ENCODE assay signal across 8 cellular contexts in genomic region chr14:22589096-22589839, GRCh38. TPM values are rescaled to one million over a fixed set of nuclear protein-coding genes. Genes with fewer than 3 reads are reported as not detected.
A peak's percentile ranks its signal among the peaks of the same experiment; 100 is the strongest.
DNase-seq lines count a peak whose midpoint lies in the region; ATAC-seq and TF ChIP-seq lines count a peak whose summit lies in the region.

Gene DAD1, minus strand, starts transcription at chr14:22589224. Its CDS starts 67 bp downstream, at chr14:22589157.

- no peaks in the 10 kb centered on the region for H3F3A ChIP-seq in OCI-LY1 (ENCODE audit: insufficient read depth, low read length)

- no peaks in the 10 kb centered on the region for H3K9me3 Mint-ChIP-seq in Calu3 (ENCODE audit: low read depth, unreplicated experiment)

- intact Hi-C loops in Calu3 (cut with micrococcal nuclease; ENCODE audit: unreplicated experiment): loop anchor here (2.0 kb wide), 1 partner anchor 16 kb away; no protein-coding TSS in a partner anchor

- peaks cover 16% of the 10 kb centered on the region for H3K27me3 Mint-ChIP-seq in Calu3 (ENCODE audit: unreplicated experiment)

- H3K27me3 ChIP-seq in HUES64 (ENCODE audit: insufficient read depth, low read length): no peaks in the 10 kb centered on the region
- H3K27me3 ChIP-seq in OCI-LY1 (ENCODE audit: insufficient read depth, low read length): no peaks in the 10 kb centered on the region

- H3K4me3 ChIP-seq in HUES64 (ENCODE audit: low read length): peak within 1 kb of the TSS; percentile 88
- H3K4me3 ChIP-seq in OCI-LY1 (ENCODE audit: low read depth, low read length, poor library complexity, severe bottlenecking): peak within 1 kb of the TSS; percentile 89

- under 1% methylated on average over 44 of the region's 44 CpGs for WGBS in HUES64

- peak within 1 kb of the TSS; percentile 87 for H3K4me3 Mint-ChIP-seq in Calu3 (ENCODE audit: low read depth, unreplicated experiment)

- TSS peak; percentile 88 for BruUV-seq in Calu3 (replicated peaks; lab: Mats Ljungman, UMichigan)

- H3K9me2 ChIP-seq in OCI-LY1 (ENCODE audit: low read depth, low read length): no peaks in the 10 kb centered on the region

- peaks cover 31% of the 10 kb centered on the region for H3K36me3 Mint-ChIP-seq in Calu3 (ENCODE audit: insufficient read depth, unreplicated experiment)

- peak within 1 kb of the TSS; percentile 90 for H3K4me2 ChIP-seq in OCI-LY1 (ENCODE audit: low read length)

- H3K4me1 ChIP-seq in HUES64 (ENCODE audit: insufficient read depth, low read length) (peaks cover 5% of the 10 kb centered on the region; the same call in 1 of the 2 replicates), OCI-LY1 (ENCODE audit: insufficient read depth, low read length, severe bottlenecking) (peaks cover 46% of the 10 kb centered on the region)

- peak within 1 kb of the TSS; percentile 45 for H2AFZ ChIP-seq in OCI-LY1 (ENCODE audit: low read length)

- peak; percentile 31 for TF ChIP-seq CTCF in Calu3 (IDR thresholded peaks at IDR 0.05; ENCODE audit: unreplicated experiment)
- TF ChIP-seq CTCF in OCI-LY1 (IDR thresholded peaks at IDR 0.05; ENCODE audit: low read length): peak; percentile 60; the same call in 1 of the 2 replicates

- DNase-seq in Calu3 (peak; percentile 97), mesenteric fat pad (ENCODE audit: low spot score) (peak; percentile 100)
- DNase-seq in activated CD8-positive, alpha-beta memory T cell treated with anti-CD3 and anti-CD28 coated beads, Interleukin-2, amount 50 U/mL, for 4 hours: peak; percentile 99
- peak; percentile 99 for DNase-seq in stimulated activated CD8-positive, alpha-beta memory T cell treated with anti-CD3 and anti-CD28 coated beads, Interleukin-15, amount 100 ng/mL, for 24 hours (ENCODE audit: low read depth)

- H3K27ac Mint-ChIP-seq in Calu3 (ENCODE audit: unreplicated experiment): peak within 1 kb of the TSS; percentile 93

- H3K36me3 ChIP-seq in HUES64 (ENCODE audit: insufficient read depth, low read length) (peaks cover 2% of the 10 kb centered on the region; the same call in 1 of the 2 replicates), OCI-LY1 (ENCODE audit: insufficient read depth, low read length) (peaks cover 14% of the 10 kb centered on the region; the same call in 1 of the 2 replicates)

- CTCF ChIA-PET in Calu3 (lab: Charles Lee): interaction anchor here (0.7 to 2.4 kb wide), 14 partner anchors 9 to 282 kb away, joined by 3 to 20 read pairs (median 4); partner anchors contain the start of genes ABHD4, LRP10 and OR6J1

- H3K4me1 Mint-ChIP-seq in Calu3 (ENCODE audit: low read depth, unreplicated experiment): peaks cover 23% of the 10 kb centered on the region

- H3K79me2 ChIP-seq in OCI-LY1 (ENCODE audit: insufficient read depth, low read length): peaks cover 39% of the 10 kb centered on the region

- in situ Hi-C loops in endometrial microvascular endothelial cells (cut with HindIII; ENCODE audit: inconsistent ontology term, low pct_unique_long_range_greater_than_20kb, low sequenced_read_pairs): loop anchor here (10.0 kb wide), 1 partner anchor 306 kb away; no protein-coding TSS in a partner anchor

- ATAC-seq in GM21447 (IDR thresholded peaks at IDR 0.05; ENCODE audit: unreplicated experiment): peak; percentile 89

- H3K27ac ChIP-seq in HUES64 (ENCODE audit: low read depth, low read length): peak within 1 kb of the TSS; percentile 82
- peak within 1 kb of the TSS; percentile 59 for H3K27ac ChIP-seq in OCI-LY1 (ENCODE audit: low read depth, low read length, poor library complexity, severe bottlenecking)

- no peaks in the 10 kb centered on the region for H4K20me1 ChIP-seq in OCI-LY1 (ENCODE audit: insufficient read depth, low read length)

- no peaks in the 10 kb centered on the region for H3K9me3 ChIP-seq in HUES64 (ENCODE audit: insufficient read depth, low read depth, low read length)
- no peaks in the 10 kb centered on the region for H3K9me3 ChIP-seq in OCI-LY1 (ENCODE audit: low read length)

- peak within 1 kb of the TSS; percentile 75 for H3K9ac ChIP-seq in HUES64 (ENCODE audit: low read depth, low read length)
- peak within 1 kb of the TSS; percentile 91 for H3K9ac ChIP-seq in OCI-LY1 (ENCODE audit: low read length)

RNA-seq across cellular contexts. Expression of gene DAD1, which starts in this region (rescaled TPM):
- total RNA-seq in Calu3 (2022) (196 and 197 TPM in 2 replicates), endometrial microvascular endothelial cells (ENCODE audit: inconsistent ontology term) (480 TPM), mesenteric fat pad (180 TPM)
- 144 TPM for polyA plus RNA-seq in HUES64 (2013, experiment 1 of 2)
- 172 TPM for polyA plus RNA-seq in HUES64 (2013, experiment 2 of 2)

Comparison
In these comparisons a context has a peak if more than half of its experiments do, and no peak if none do; other contexts are left out.
1. Peak in every context shown above with its lines: DNase-seq, ATAC-seq, H3K4me3 ChIP-seq and H3K27ac ChIP-seq.